ENCODE assay signal across 7 cellular contexts in the genomic region with DNA sequence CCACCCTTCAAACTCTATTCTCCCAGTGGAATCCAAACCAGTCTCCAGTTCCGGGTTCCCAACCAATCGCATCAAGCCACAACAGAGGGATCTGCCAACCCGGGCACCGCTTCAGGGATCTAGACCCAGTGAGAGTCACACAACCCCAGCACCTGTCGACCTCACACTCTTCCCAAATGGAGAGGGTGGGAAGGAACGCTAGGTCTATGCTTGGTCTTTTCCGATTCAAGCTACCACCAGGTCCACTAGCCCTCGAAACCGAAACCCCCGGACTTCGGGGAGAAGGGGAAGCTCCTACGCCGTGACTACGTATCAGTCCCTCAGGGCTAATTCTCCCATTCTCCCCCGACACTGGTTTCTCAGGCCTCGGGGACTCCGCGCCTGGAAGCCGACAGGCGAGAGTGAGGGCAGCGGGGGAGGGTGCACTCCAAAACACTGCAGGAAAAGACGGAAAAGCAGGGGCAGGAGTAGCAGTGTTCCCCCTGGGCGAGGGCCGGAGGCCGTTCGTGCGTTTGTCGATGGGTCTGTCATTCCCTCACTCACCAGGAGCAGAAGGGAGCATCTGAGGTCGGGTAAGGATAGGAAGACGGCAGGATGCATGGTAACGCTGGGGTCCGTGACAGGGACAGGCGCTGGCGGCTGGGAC.
DNase-seq lines count a peak whose midpoint lies in the region; ATAC-seq and TF ChIP-seq lines count a peak whose summit lies in the region.

No MANE protein-coding gene starts in this region.

- peaks cover 6% of the 10 kb centered on the region for H3K36me3 Mint-ChIP-seq in T-helper 1 cell treated with Interleukin-12 subunit alpha and Interleukin-12 subunit beta and Interleukin-4 antibody, amounts not matched to agents 30 μg/mL and 1 μg/mL, for 36 hours (ENCODE audit: low read depth)
- H3K36me3 Mint-ChIP-seq in central memory CD8-positive, alpha-beta T cell (ENCODE audit: insufficient read depth), result peaks cover 9% of the 10 kb centered on the region

- TF ChIP-seq CTCF in GM12865 (IDR thresholded peaks at IDR 0.05; ENCODE audit: insufficient read depth, low read depth, low read length, missing control alignments), result no peak

- peak; percentile 9 for ATAC-seq in HG02642 (IDR thresholded peaks at IDR 0.05; ENCODE audit: poor library complexity, unreplicated experiment)
- peak; percentile 5 for ATAC-seq in central memory CD8-positive, alpha-beta T cell (replicated peaks; ENCODE audit: extremely low read depth, poor library complexity, severe bottlenecking)

- peaks cover 30% of the 10 kb centered on the region for H3K4me1 Mint-ChIP-seq in T-helper 1 cell treated with Interleukin-12 subunit alpha and Interleukin-12 subunit beta and Interleukin-4 antibody, amounts not matched to agents 30 μg/mL and 1 μg/mL, for 36 hours (ENCODE audit: low read depth)
- H3K4me1 Mint-ChIP-seq in central memory CD8-positive, alpha-beta T cell, result peaks cover 44% of the 10 kb centered on the region

- peak overlapping the region; percentile 97 for H3K27ac Mint-ChIP-seq in T-helper 1 cell treated with Interleukin-12 subunit alpha and Interleukin-12 subunit beta and Interleukin-4 antibody, amounts not matched to agents 30 μg/mL and 1 μg/mL, for 36 hours
- peak overlapping the region; percentile 97 for H3K27ac Mint-ChIP-seq in central memory CD8-positive, alpha-beta T cell (ENCODE audit: low read depth)

- H3K27ac ChIP-seq in skin epidermis, result peak overlapping the region; percentile 50 to 94 (median 88)

- peak overlapping the region; percentile 72 for H3K4me3 ChIP-seq in GM12865 (ENCODE audit: low read depth, low read length)
- H3K4me3 ChIP-seq in skin epidermis, result peak overlapping the region; percentile 59 to 96 (median 85)

- DNase-seq in GM12865 (ENCODE audit: low read depth) (peak; percentile 72), NCI-H1105 treated with DMSO at 0.1 percent for 48 hours (lab: John Stamatoyannopoulos, UW) (peak; percentile 48), iris pigment epithelial cell (ENCODE audit: low read depth) (peak; percentile 52)
- peak in 1 of 2 donors; percentile 10 for DNase-seq in central memory CD8-positive, alpha-beta T cell (ENCODE audit: low spot score in 2 of 2)

- peak overlapping the region; percentile 99 for H3K4me3 Mint-ChIP-seq in T-helper 1 cell treated with Interleukin-12 subunit alpha and Interleukin-12 subunit beta and Interleukin-4 antibody, amounts not matched to agents 30 μg/mL and 1 μg/mL, for 36 hours
- H3K4me3 Mint-ChIP-seq in central memory CD8-positive, alpha-beta T cell, result peak overlapping the region; percentile 100

- no peaks in the 10 kb centered on the region for H3K9me3 Mint-ChIP-seq in T-helper 1 cell treated with Interleukin-12 subunit alpha and Interleukin-12 subunit beta and Interleukin-4 antibody, amounts not matched to agents 30 μg/mL and 1 μg/mL, for 36 hours
- no peaks in the 10 kb centered on the region for H3K9me3 Mint-ChIP-seq in central memory CD8-positive, alpha-beta T cell

- H3K27me3 Mint-ChIP-seq in T-helper 1 cell treated with Interleukin-12 subunit alpha and Interleukin-12 subunit beta and Interleukin-4 antibody, amounts not matched to agents 30 μg/mL and 1 μg/mL, for 36 hours (ENCODE audit: low read depth), result no peaks in the 10 kb centered on the region
- H3K27me3 Mint-ChIP-seq in central memory CD8-positive, alpha-beta T cell, result no peaks in the 10 kb centered on the region
